ENCODE assay signal across 9 cellular contexts in genomic region chr16:71927787-71928186, GRCh38. TPM values are rescaled to one million over a fixed set of nuclear protein-coding genes. Genes with fewer than 3 reads are reported as not detected.
DNase-seq lines count a peak whose midpoint lies in the region; ATAC-seq and TF ChIP-seq lines count a peak whose summit lies in the region.
"Had no signal": no experiment of that assay in that cellular context is flagged by ENCODE, and none has a peak within 500 bp of the region (broad histone marks: within the 10 kb centered on the region; RNA-seq: fewer than 3 reads in every experiment).

No MANE protein-coding gene starts in this region.

- H3K9me2 ChIP-seq in GM23338 (ENCODE audit: insufficient read depth), result no peaks in the 10 kb centered on the region

- H3K4me3 ChIP-seq in esophagus squamous epithelium (no peak overlapping the region), muscle layer of duodenum (ENCODE audit: low read depth in 1 of 2, low read length in 2 of 2) (peak overlapping the region in 1 of 2 donors; percentile 37), GM23338 (no peak overlapping the region)

- H3K36me3 Mint-ChIP-seq in GM23338 (ENCODE audit: low read depth), result peaks cover 74% of the 10 kb centered on the region

- peaks cover 51% of the 10 kb centered on the region for H4K20me1 ChIP-seq in GM23338 (replicated peaks; ENCODE audit: insufficient read depth)

- peaks cover 10 to 48% (median 22%) of the 10 kb centered on the region in 3 donors for H3K4me1 ChIP-seq in esophagus squamous epithelium
- peaks cover 0 to 46% of the 10 kb centered on the region in 2 donors for H3K4me1 ChIP-seq in muscle layer of duodenum (ENCODE audit: control insufficient read depth in 1 of 2, insufficient read depth in 2 of 2, low read length in 2 of 2)
- H3K4me1 ChIP-seq in GM23338 (ENCODE audit: insufficient read depth), result no peaks in the 10 kb centered on the region

- no peaks in the 10 kb centered on the region for H3K4me1 Mint-ChIP-seq in GM23338
- H3K4me1 Mint-ChIP-seq: nephron progenitor cell had no signal

- no peak for DNase-seq in Right ventricle myocardium inferior (ENCODE audit: missing footprints)
- DNase-seq in cardiac septum (ENCODE audit: low spot score), result no peak
- DNase-seq in esophagus squamous epithelium (lab: John Stamatoyannopoulos, UW), result no peak
- DNase-seq in HCEC 1CT, result no peak
- no peak for DNase-seq in GM23338 (ENCODE audit: low spot score)
- DNase-seq: nephron progenitor cell had no signal

- WGBS in esophagus squamous epithelium, 2 donors, result 22 to 29% methylated on average over 3 to 5 of the region's 5 CpGs

- H3K36me3 ChIP-seq in esophagus squamous epithelium (peaks cover 18 to 97% (median 49%) of the 10 kb centered on the region in 3 donors), muscle layer of duodenum (ENCODE audit: control insufficient read depth in 1 of 2, insufficient read depth in 2 of 2, low read length in 2 of 2) (peaks cover 29 to 35% of the 10 kb centered on the region in 2 donors), GM23338 (ENCODE audit: insufficient read depth) (peaks cover 61% of the 10 kb centered on the region)

- TF ChIP-seq CTCF in esophagus squamous epithelium (IDR thresholded peaks at IDR 0.05) (no peak), GM23338 (conservative IDR thresholded peaks at IDR 0.05; ENCODE audit: low read depth in 2 of 2) (no peak)

- peaks cover 5% of the 10 kb centered on the region; the same call in 1 of the 2 replicates for H3F3A ChIP-seq in GM23338 (replicated peaks; ENCODE audit: low read depth)

- no peak overlapping the region for H3K4me3 Mint-ChIP-seq in GM23338
- H3K4me3 Mint-ChIP-seq: nephron progenitor cell had no signal

- intact Hi-C loops in Right ventricle myocardium inferior (cut with DNase I) (no loop called here), cardiac septum (cut with DNase I) (no loop called here), esophagus squamous epithelium (cut with DNase I) (no loop called here)

- peak overlapping the region; percentile 2 to 74 (median 58) for H3K27ac ChIP-seq in esophagus squamous epithelium
- H3K27ac ChIP-seq in muscle layer of duodenum (ENCODE audit: low read length), result peak overlapping the region; percentile 67
- no peak overlapping the region for H3K27ac ChIP-seq in GM23338 (ENCODE audit: low read depth)

- no peak for TF ChIP-seq POLR2A in esophagus squamous epithelium (IDR thresholded peaks at IDR 0.05)

- H3K4me2 ChIP-seq in GM23338, result no peak overlapping the region

- H3K27me3 Mint-ChIP-seq in GM23338 (ENCODE audit: insufficient read depth, low read depth, poor library complexity), result peaks cover 3% of the 10 kb centered on the region

- H2AFZ ChIP-seq in GM23338, result no peak overlapping the region

- H3K9me3 Mint-ChIP-seq in GM23338, result no peaks in the 10 kb centered on the region
- H3K9me3 Mint-ChIP-seq: nephron progenitor cell had no signal

- H3K9me3 ChIP-seq in esophagus squamous epithelium (no peaks in the 10 kb centered on the region), muscle layer of duodenum (ENCODE audit: control insufficient read depth in 1 of 2, low read length in 2 of 2) (no peaks in the 10 kb centered on the region)

- peaks cover 52% of the 10 kb centered on the region for H3K79me2 ChIP-seq in GM23338 (replicated peaks; ENCODE audit: insufficient read depth)

- no peak overlapping the region for H3K27ac Mint-ChIP-seq in GM23338

- H3K27me3 ChIP-seq in esophagus squamous epithelium (no peaks in the 10 kb centered on the region), muscle layer of duodenum (ENCODE audit: low read depth, low read length) (no peaks in the 10 kb centered on the region), GM23338 (ENCODE audit: insufficient read depth) (no peaks in the 10 kb centered on the region)

- peak; percentile 73 for ATAC-seq in Right ventricle myocardium inferior
- ATAC-seq in HG03354 (IDR thresholded peaks at IDR 0.05; ENCODE audit: poor library complexity, severe bottlenecking, unreplicated experiment), result no peak
- no peak for ATAC-seq in GM21390 (IDR thresholded peaks at IDR 0.05; ENCODE audit: unreplicated experiment)
- no peak for ATAC-seq in GM23338

TF ChIP-seq in GM23338, 12 proteins besides CTCF, POLR2A, EP300 and RAD21 (continues in another document):
- TF ChIP-seq EZH2phosphoT487 (IDR thresholded peaks at IDR 0.05; ENCODE audit: unreplicated experiment) (no peak), ZNF114 (CRISPR knock-in tag; IDR thresholded peaks at IDR 0.05) (no peak), ETS1 (IDR thresholded peaks at IDR 0.05) (no peak), ZNF462 (CRISPR knock-in tag; IDR thresholded peaks at IDR 0.05) (no peak)

RNA-seq across cellular contexts. Expression of gene IST1, which starts 32.5 kb away (rescaled TPM):
- total RNA-seq in Right ventricle myocardium inferior, result 114 TPM
- total RNA-seq in cardiac septum, result 111 TPM
- 100 to 1,000 TPM; 115 to 172 (median 153) TPM for total RNA-seq in esophagus squamous epithelium
- total RNA-seq in GM23338 (2014; rRNA removed; shearing (Covaris generic)), result 231 and 234 TPM in 2 replicates
- polyA plus RNA-seq in GM23338 (2016; fragmentation: Nextera tagmentation; extraction: Ambion mirVana), result 108 and 113 TPM in 2 replicates

RNA-seq across cellular contexts. Expression of gene ZNF821, which starts 43.8 kb away (rescaled TPM):
- total RNA-seq in Right ventricle myocardium inferior (2.5 TPM), cardiac septum (7.2 TPM), esophagus squamous epithelium (1 to 10 TPM; 2.5 to 8.2 (median 4.0) TPM)
- total RNA-seq in GM23338 (2014; rRNA removed; shearing (Covaris generic)), result 14.8 and 20.6 TPM in 2 replicates
- polyA plus RNA-seq in GM23338 (2016; fragmentation: Nextera tagmentation; extraction: Ambion mirVana), result 9.5 and 13.3 TPM in 2 replicates
